1 cellular context compared by ENCODE assay signal in the genomic region with DNA sequence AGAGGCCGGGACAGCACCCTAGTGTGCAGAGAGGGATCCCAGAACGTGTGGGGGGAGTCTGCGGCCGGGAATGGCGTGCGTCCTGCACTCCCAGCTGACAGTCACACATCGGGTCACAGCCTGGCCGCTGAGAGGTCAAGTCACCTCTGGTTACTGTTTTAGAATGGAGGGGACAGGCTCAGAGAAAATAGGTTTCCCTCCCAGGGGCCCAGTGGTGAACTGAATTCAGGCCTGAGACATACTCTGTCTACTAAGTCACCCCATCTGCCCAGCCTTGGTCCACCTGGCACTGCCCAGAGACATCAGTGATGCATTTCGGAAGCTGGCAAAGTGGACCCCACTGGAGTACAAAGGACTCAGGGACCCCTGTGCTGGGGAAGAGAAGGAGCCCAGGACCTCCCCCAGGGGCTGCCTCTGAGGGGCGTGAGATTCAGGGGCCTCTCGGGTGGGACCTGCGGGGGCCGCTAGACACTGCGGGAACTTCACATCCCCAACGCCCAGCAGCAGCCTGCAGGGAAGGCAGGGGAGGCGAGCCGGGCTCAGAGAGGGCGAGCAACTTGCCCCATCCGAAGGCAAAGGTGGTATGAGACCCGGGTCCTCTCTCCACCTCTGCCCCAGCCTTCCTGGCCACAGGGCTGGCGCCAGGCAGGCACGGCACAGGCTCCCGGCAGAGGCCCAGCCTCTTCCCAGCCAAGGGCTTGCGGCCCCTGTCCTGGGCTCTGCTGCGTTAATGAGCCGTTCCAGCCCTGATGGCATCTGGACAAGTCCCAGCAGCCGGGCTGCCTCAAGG.
TF ChIP-seq lines count a peak whose summit lies in the region.

No MANE protein-coding gene starts in this region.

TF ChIP-seq in WTC11, 78 proteins besides CTCF, POLR2A, EP300 and RAD21:
- TF ChIP-seq USF1 (CRISPR knock-in tag; IDR thresholded peaks at IDR 0.05) (no peak), ETV6 (CRISPR knock-in tag; IDR thresholded peaks at IDR 0.05) (no peak), IRF2 (CRISPR knock-in tag; IDR thresholded peaks at IDR 0.05; ENCODE audit: borderline replicate concordance, low read depth) (no peak), OVOL2 (CRISPR knock-in tag; IDR thresholded peaks at IDR 0.05; ENCODE audit: borderline replicate concordance) (no peak), MAX (CRISPR knock-in tag; IDR thresholded peaks at IDR 0.05) (no peak), KAT7 (CRISPR knock-in tag; IDR thresholded peaks at IDR 0.05; ENCODE audit: borderline replicate concordance) (no peak), MXD4 (CRISPR knock-in tag; IDR thresholded peaks at IDR 0.05; ENCODE audit: borderline replicate concordance) (no peak), NFE2L1 (CRISPR knock-in tag; IDR thresholded peaks at IDR 0.05) (no peak), TEAD1 (CRISPR knock-in tag; IDR thresholded peaks at IDR 0.05) (no peak), ZNF263 (CRISPR knock-in tag; IDR thresholded peaks at IDR 0.05; ENCODE audit: low read depth) (no peak)
- TF ChIP-seq, protein P1, sequence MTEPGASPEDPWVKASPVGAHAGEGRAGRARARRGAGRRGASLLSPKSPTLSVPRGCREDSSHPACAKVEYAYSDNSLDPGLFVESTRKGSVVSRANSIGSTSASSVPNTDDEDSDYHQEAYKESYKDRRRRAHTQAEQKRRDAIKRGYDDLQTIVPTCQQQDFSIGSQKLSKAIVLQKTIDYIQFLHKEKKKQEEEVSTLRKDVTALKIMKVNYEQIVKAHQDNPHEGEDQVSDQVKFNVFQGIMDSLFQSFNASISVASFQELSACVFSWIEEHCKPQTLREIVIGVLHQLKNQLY (CRISPR knock-in tag; IDR thresholded peaks at IDR 0.05), result no peak
- TF ChIP-seq, protein P2, sequence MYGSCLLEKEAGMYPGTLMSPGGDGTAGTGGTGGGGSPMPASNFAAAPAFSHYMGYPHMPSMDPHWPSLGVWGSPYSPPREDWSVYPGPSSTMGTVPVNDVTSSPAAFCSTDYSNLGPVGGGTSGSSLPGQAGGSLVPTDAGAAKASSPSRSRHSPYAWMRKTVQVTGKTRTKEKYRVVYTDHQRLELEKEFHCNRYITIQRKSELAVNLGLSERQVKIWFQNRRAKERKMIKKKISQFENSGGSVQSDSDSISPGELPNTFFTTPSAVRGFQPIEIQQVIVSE (CRISPR knock-in tag; IDR thresholded peaks at IDR 0.05; ENCODE audit: borderline replicate concordance), result no peak
- TF ChIP-seq, protein P3, sequence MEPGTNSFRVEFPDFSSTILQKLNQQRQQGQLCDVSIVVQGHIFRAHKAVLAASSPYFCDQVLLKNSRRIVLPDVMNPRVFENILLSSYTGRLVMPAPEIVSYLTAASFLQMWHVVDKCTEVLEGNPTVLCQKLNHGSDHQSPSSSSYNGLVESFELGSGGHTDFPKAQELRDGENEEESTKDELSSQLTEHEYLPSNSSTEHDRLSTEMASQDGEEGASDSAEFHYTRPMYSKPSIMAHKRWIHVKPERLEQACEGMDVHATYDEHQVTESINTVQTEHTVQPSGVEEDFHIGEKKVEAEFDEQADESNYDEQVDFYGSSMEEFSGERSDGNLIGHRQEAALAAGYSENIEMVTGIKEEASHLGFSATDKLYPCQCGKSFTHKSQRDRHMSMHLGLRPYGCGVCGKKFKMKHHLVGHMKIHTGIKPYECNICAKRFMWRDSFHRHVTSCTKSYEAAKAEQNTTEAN (CRISPR knock-in tag; IDR thresholded peaks at IDR 0.05), result no peak
